Comparison of ENCODE assay signal across 8 cellular contexts in the genomic region with DNA sequence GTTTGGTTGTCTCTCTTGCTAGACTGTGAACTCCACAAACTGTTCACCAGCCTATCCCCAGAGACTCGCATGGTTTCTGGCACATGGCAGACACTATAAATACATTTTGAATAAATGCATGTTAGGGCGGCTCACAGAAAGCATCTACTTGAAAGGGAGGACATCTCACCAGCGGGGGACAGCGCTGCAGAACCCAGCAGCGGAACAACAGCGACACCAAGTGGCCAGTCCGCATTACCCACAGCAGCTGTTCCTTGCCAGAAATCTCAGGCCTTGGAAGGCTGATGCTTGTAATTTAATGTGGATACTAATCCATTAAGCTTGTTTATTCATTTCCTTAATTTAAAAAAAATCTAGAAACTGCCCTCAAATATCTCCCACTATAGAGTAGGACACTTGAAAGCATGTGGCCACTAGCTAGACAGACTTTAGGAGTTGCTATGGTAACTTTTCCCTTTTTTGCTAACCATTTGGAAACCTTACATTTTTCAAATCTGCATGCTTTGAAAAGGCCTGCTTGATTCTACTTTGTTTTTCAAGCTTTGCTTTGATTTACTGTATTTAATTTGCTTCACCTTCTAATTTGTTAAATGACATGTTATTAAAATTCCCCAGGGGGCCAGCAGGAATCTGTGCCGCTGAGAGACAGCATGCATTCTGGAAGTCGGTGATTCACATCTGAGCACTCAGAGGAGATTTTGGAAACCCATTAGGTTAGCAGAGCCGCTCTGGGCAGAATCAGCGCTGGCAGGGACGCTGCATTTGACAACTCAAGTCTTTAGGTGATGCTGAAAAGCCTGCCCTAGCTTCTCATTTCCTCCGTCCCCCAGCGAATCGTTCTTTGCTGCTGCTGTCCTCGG.
DNase-seq lines count a peak whose midpoint lies in the region; ATAC-seq and TF ChIP-seq lines count a peak whose summit lies in the region.

No MANE protein-coding gene starts in this region.

- DNase-seq in COLO829 (ENCODE audit: low spot score) (peak; percentile 44), PC-3 (peak; percentile 82), fibroblast of peridontal ligament (ENCODE audit: extremely low read depth) (peak; percentile 87), neuronal stem cell (ENCODE audit: low spot score) (peak; percentile 58), substantia nigra (lab: John Stamatoyannopoulos, UW) (peak in 43 of 49 donors; percentile 6 to 84 (median 60))
- DNase-seq in activated T-cell treated with anti-CD3 and anti-CD28 coated beads, Interleukin-2, amount 50 U/mL, for 72 hours = peak; percentile 69 to 80

- no peak overlapping the region for H3K14ac ChIP-seq in neuronal stem cell (ENCODE audit: low read length)

- H3K4me1 Mint-ChIP-seq in activated T-cell treated with anti-CD3 and anti-CD28 coated beads, Interleukin-2, amount 50 U/mL, for 72 hours (ENCODE audit: low read depth) = peaks cover 16% of the 10 kb centered on the region

- no peaks in the 10 kb centered on the region for H3K36me3 ChIP-seq in PC-3 (ENCODE audit: low read depth, low read length)
- no peaks in the 10 kb centered on the region for H3K36me3 ChIP-seq in neuronal stem cell (replicated peaks in 1 of 2; ENCODE audit: control insufficient read depth in 2 of 2, insufficient read depth in 2 of 2, low read length in 2 of 2)

- H3K23ac ChIP-seq in neuronal stem cell (ENCODE audit: low read depth, low read length, poor library complexity) = no peak overlapping the region

- no peak overlapping the region for H3K18ac ChIP-seq in neuronal stem cell (ENCODE audit: low read length)

- H3F3A ChIP-seq in PC-3 (ENCODE audit: low read length, unreplicated experiment) = no peaks in the 10 kb centered on the region

- TF ChIP-seq EP300 in Ishikawa (IDR thresholded peaks at IDR 0.05; ENCODE audit: borderline replicate concordance) = no peak

- CTCF ChIA-PET in PC-3 (lab: Charles Lee) = interaction anchor here (0.6 to 1.3 kb wide), 4 partner anchors 85 to 313 kb away, joined by 3 to 5 read pairs (median 4); no protein-coding TSS in a partner anchor

- TF ChIP-seq CTCF in PC-3 (conservative IDR thresholded peaks at IDR 0.05; ENCODE audit: low read depth, low read length) = peak; percentile 97

- no peak overlapping the region for H3K27ac Mint-ChIP-seq in activated T-cell treated with anti-CD3 and anti-CD28 coated beads, Interleukin-2, amount 50 U/mL, for 72 hours

- peak; percentile 97 for TF ChIP-seq RAD21 in Ishikawa (IDR thresholded peaks at IDR 0.05; ENCODE audit: low read depth)

- peak overlapping the region; percentile 14; the same call in 1 of the 2 replicates for H3K4me2 ChIP-seq in PC-3 (ENCODE audit: low read length)
- no peak overlapping the region for H3K4me2 ChIP-seq in neuronal stem cell (ENCODE audit: insufficient read depth, low read length, poor library complexity, severe bottlenecking)

- H3K4ac ChIP-seq in neuronal stem cell (ENCODE audit: low read length) = no peak overlapping the region

- no peak overlapping the region for H2BK5ac ChIP-seq in neuronal stem cell (ENCODE audit: low read length)

- no peak overlapping the region for H2BK15ac ChIP-seq in neuronal stem cell (ENCODE audit: low read length)

- H2BK12ac ChIP-seq in neuronal stem cell (ENCODE audit: low read length) = no peak overlapping the region

- H3K79me2 ChIP-seq in PC-3 (ENCODE audit: low read length) = no peaks in the 10 kb centered on the region

- H3K4me1 ChIP-seq in PC-3 (ENCODE audit: insufficient read depth, low read length) (0 out of 2 replicates have a peak, but pooled peaks cover 4% of the 10 kb centered on the region), neuronal stem cell (ENCODE audit: control insufficient read depth in 2 of 2, insufficient read depth in 1 of 2, low read depth in 1 of 2, low read length in 2 of 2) (no peaks in the 10 kb centered on the region)

- no peaks in the 10 kb centered on the region for H3K9me3 ChIP-seq in PC-3 (ENCODE audit: low read length)
- no peaks in the 10 kb centered on the region for H3K9me3 ChIP-seq in neuronal stem cell (replicated peaks in 1 of 2; ENCODE audit: control insufficient read depth in 2 of 2, insufficient read depth in 1 of 2, low read depth in 1 of 2, low read length in 2 of 2)

- intact Hi-C loops in PC-3 (cut with micrococcal nuclease) = loop anchor here (1.0 to 10.0 kb wide), 9 partner anchors 56 to 611 kb away; partner anchors contain the start of genes GNG5, PRKACB and SPATA1

- no peak overlapping the region for H3K27ac ChIP-seq in PC-3 (ENCODE audit: low read length)
- no peak overlapping the region for H3K27ac ChIP-seq in neuronal stem cell (replicated peaks; ENCODE audit: low read length)
- no peak overlapping the region for H3K27ac ChIP-seq in substantia nigra (ENCODE audit: low read depth, low read length, poor library complexity, severe bottlenecking)

- no peaks in the 10 kb centered on the region for H3K27me3 ChIP-seq in PC-3 (ENCODE audit: low read length)
- no peaks in the 10 kb centered on the region for H3K27me3 ChIP-seq in neuronal stem cell (ENCODE audit: control insufficient read depth in 3 of 3, insufficient read depth in 3 of 3, low read depth in 1 of 3, low read length in 3 of 3)

- no peaks in the 10 kb centered on the region for H3K9me3 Mint-ChIP-seq in activated T-cell treated with anti-CD3 and anti-CD28 coated beads, Interleukin-2, amount 50 U/mL, for 72 hours

- no peak overlapping the region for H3K4me3 ChIP-seq in PC-3 (ENCODE audit: low read length)
- no peak overlapping the region for H3K4me3 ChIP-seq in neuronal stem cell (ENCODE audit: low read length in 2 of 2)

- no peaks in the 10 kb centered on the region for H4K20me1 ChIP-seq in PC-3 (ENCODE audit: low read length)

- H3K79me1 ChIP-seq in neuronal stem cell (ENCODE audit: low read depth, low read length) = no peaks in the 10 kb centered on the region

- H3K4me3 Mint-ChIP-seq in activated T-cell treated with anti-CD3 and anti-CD28 coated beads, Interleukin-2, amount 50 U/mL, for 72 hours = no peak overlapping the region

- no peaks in the 10 kb centered on the region for H3K36me3 Mint-ChIP-seq in activated T-cell treated with anti-CD3 and anti-CD28 coated beads, Interleukin-2, amount 50 U/mL, for 72 hours (ENCODE audit: insufficient read depth in 2 of 2)

- H3K9me2 ChIP-seq in PC-3 (replicated peaks; ENCODE audit: low read length) = no peaks in the 10 kb centered on the region

- WGBS in neuronal stem cell (ENCODE audit: extremely low coverage in 2 of 2, insufficient read length in 2 of 2, insufficient replicate concordance in 1 of 2), 2 donors = no CpG with 5 or more reads among the region's 16 CpGs

- no peak overlapping the region for H2AK5ac ChIP-seq in neuronal stem cell (ENCODE audit: low read depth, low read length)

- POLR2A ChIA-PET in PC-3 (lab: Charles Lee; ENCODE audit: unreplicated experiment) = interaction anchor here (0.6 kb wide), 1 partner anchor 88 kb away, joined by 8 read pairs; no protein-coding TSS in a partner anchor

- H2BK120ac ChIP-seq in neuronal stem cell (ENCODE audit: low read depth, low read length) = no peak overlapping the region

- peaks cover 23% of the 10 kb centered on the region for H3K27me3 Mint-ChIP-seq in activated T-cell treated with anti-CD3 and anti-CD28 coated beads, Interleukin-2, amount 50 U/mL, for 72 hours (ENCODE audit: low read depth)

- H4K91ac ChIP-seq in neuronal stem cell (ENCODE audit: low read depth, low read length, poor library complexity) = no peak overlapping the region

- peak overlapping the region; percentile 16; the same call in 1 of the 2 replicates for H2AFZ ChIP-seq in PC-3 (ENCODE audit: low read length)
- peak overlapping the region; percentile 40 for H2AFZ ChIP-seq in neuronal stem cell (ENCODE audit: low read length)

- ATAC-seq in GM19468 (IDR thresholded peaks at IDR 0.05; ENCODE audit: extremely low read depth, unreplicated experiment) = peak; percentile 47
- peak; percentile 89 for ATAC-seq in PC-3
- peak; percentile 84 to 91 for ATAC-seq in activated T-cell treated with anti-CD3 and anti-CD28 coated beads, Interleukin-2, amount 50 U/mL, for 72 hours (replicated peaks in 1 of 2)

- H3K9ac ChIP-seq in PC-3 (ENCODE audit: low read length) = no peak overlapping the region
- H3K9ac ChIP-seq in neuronal stem cell (ENCODE audit: low read depth, low read length, poor library complexity) = no peak overlapping the region

- H4K8ac ChIP-seq in neuronal stem cell (ENCODE audit: low read depth, low read length) = no peak overlapping the region

- no TSS peak for BruUV-seq in PC-3 (replicated peaks; lab: Mats Ljungman, UMichigan)

TF ChIP-seq in Ishikawa, 13 proteins besides CTCF, POLR2A, EP300 and RAD21 (continues in another document):
- no peak for TF ChIP-seq TEAD4 (IDR thresholded peaks at IDR 0.05)
- TF ChIP-seq CEBPB (IDR thresholded peaks at IDR 0.05) = no peak
- TF ChIP-seq, protein P1, sequence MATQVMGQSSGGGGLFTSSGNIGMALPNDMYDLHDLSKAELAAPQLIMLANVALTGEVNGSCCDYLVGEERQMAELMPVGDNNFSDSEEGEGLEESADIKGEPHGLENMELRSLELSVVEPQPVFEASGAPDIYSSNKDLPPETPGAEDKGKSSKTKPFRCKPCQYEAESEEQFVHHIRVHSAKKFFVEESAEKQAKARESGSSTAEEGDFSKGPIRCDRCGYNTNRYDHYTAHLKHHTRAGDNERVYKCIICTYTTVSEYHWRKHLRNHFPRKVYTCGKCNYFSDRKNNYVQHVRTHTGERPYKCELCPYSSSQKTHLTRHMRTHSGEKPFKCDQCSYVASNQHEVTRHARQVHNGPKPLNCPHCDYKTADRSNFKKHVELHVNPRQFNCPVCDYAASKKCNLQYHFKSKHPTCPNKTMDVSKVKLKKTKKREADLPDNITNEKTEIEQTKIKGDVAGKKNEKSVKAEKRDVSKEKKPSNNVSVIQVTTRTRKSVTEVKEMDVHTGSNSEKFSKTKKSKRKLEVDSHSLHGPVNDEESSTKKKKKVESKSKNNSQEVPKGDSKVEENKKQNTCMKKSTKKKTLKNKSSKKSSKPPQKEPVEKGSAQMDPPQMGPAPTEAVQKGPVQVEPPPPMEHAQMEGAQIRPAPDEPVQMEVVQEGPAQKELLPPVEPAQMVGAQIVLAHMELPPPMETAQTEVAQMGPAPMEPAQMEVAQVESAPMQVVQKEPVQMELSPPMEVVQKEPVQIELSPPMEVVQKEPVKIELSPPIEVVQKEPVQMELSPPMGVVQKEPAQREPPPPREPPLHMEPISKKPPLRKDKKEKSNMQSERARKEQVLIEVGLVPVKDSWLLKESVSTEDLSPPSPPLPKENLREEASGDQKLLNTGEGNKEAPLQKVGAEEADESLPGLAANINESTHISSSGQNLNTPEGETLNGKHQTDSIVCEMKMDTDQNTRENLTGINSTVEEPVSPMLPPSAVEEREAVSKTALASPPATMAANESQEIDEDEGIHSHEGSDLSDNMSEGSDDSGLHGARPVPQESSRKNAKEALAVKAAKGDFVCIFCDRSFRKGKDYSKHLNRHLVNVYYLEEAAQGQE (IDR thresholded peaks at IDR 0.05; ENCODE audit: low read depth) = no peak
- TF ChIP-seq YY1 (IDR thresholded peaks at IDR 0.05; ENCODE audit: low read depth) = no peak
- no peak for TF ChIP-seq EGR1 (IDR thresholded peaks at IDR 0.05)
- no peak for TF ChIP-seq TAF1 (IDR thresholded peaks at IDR 0.05; ENCODE audit: low read depth)
- TF ChIP-seq NFIC (IDR thresholded peaks at IDR 0.05) = no peak
- TF ChIP-seq ZBTB7A (IDR thresholded peaks at IDR 0.05; ENCODE audit: low read depth) = no peak
- TF ChIP-seq FOXM1 (IDR thresholded peaks at IDR 0.05; ENCODE audit: borderline replicate concordance, low read depth) = no peak
